Comparison of ENCODE assay signal across 8 cellular contexts in the genomic region with DNA sequence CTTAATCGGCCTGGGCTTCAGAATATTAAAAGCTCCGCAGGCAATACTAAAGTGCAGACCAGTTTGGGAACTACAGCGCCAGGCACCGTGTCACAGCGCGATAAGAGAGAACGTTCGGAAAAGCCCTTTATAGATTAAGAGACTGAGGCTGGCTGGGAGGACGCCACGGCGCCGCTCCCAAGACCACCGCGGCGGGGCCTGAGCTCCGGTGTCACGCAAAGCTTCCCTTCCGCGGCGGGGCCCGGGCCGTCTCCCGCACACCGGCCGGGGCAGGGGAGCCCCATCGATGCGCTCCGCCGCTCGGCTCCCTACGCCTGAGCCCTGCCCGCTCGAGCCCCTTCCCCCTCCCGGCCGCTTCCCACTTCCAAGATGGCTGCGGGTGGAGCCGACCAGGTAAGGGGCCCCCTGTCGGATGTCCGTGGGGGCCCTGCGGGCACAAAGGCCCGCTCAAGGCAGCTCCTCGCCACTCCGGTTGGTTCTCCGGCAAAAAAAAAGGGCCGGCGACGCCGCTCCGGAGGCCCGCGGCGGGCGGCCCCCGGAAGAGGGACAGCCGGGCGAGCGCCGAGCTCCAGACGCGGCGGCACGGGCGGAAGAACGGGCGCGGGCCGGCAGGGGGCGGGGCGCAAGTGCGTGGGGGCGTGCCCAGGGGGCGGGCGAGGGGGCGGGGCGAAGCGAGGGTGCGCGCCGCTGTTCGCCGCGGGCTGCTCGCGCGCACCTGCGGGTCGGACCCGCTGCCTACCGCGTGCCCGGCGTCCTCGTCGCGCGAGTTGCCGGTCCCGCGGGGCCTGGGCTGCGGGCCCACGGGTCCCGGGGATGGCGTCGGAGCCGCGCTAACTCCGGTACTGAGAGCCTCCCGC. TPM values are rescaled to one million over a fixed set of nuclear protein-coding genes. Genes with fewer than 3 reads are reported as not detected.
DNase-seq lines count a peak whose midpoint lies in the region; ATAC-seq and TF ChIP-seq lines count a peak whose summit lies in the region.

A gene with protein sequence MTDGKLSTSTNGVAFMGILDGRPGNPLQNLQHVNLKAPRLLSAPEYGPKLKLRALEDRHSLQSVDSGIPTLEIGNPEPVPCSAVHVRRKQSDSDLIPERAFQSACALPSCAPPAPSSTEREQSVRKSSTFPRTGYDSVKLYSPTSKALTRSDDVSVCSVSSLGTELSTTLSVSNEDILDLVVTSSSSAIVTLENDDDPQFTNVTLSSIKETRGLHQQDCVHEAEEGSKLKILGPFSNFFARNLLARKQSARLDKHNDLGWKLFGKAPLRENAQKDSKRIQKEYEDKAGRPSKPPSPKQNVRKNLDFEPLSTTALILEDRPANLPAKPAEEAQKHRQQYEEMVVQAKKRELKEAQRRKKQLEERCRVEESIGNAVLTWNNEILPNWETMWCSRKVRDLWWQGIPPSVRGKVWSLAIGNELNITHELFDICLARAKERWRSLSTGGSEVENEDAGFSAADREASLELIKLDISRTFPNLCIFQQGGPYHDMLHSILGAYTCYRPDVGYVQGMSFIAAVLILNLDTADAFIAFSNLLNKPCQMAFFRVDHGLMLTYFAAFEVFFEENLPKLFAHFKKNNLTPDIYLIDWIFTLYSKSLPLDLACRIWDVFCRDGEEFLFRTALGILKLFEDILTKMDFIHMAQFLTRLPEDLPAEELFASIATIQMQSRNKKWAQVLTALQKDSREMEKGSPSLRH (plus strand): TSS at position 714 of the 857 bp plus-strand sequence. CDS start 13,564 bp downstream, outside the sequence.

- peak within 1 kb of the TSS; percentile 94 for H3K4me3 Mint-ChIP-seq in HFFc6

- H3K27ac Mint-ChIP-seq in HFFc6, result peak within 1 kb of the TSS; percentile 88

- H3K4me1 ChIP-seq in adrenal gland (replicated peaks in 1 of 2), result peaks cover 32 to 55% of the 10 kb centered on the region in 2 donors
- peaks cover 47% of the 10 kb centered on the region for H3K4me1 ChIP-seq in psoas muscle
- H3K4me1 ChIP-seq in urinary bladder (ENCODE audit: insufficient read depth), result no peaks in the 10 kb centered on the region

- H3K4me3 ChIP-seq in adrenal gland (peak within 1 kb of the TSS; percentile 63 to 93 (median 78)), psoas muscle (peak within 1 kb of the TSS; percentile 81), urinary bladder (ENCODE audit: low read depth, low read length) (peak within 1 kb of the TSS; percentile 88)

- H3K4me1 Mint-ChIP-seq in HFFc6 (ENCODE audit: low read depth), result peaks cover 22% of the 10 kb centered on the region

- 0 to 1% (median 0%) methylated on average over 12 to 108 of the region's 108 CpGs for WGBS in adrenal gland, 4 donors
- 0% methylated on average over 62 to 108 of the region's 108 CpGs for WGBS in psoas muscle, 3 donors
- under 1% methylated on average over 107 of the region's 108 CpGs for WGBS in urinary bladder

- intact Hi-C loops in adrenal gland (cut with DNase I) (loop anchor here (10.0 kb wide), 1 partner anchor 165 kb away; no protein-coding TSS in a partner anchor), left cardiac atrium (cut with DNase I) (loop anchor here in 1 of 2 donors (2.0 to 5.0 kb wide), 2 partner anchors 77 to 163 kb away; no protein-coding TSS in a partner anchor), psoas muscle (cut with DNase I) (loop anchor here (2.0 to 5.0 kb wide), 2 partner anchors 77 to 163 kb away; no protein-coding TSS in a partner anchor)

- no peaks in the 10 kb centered on the region for H3K9me3 Mint-ChIP-seq in HFFc6

- ATAC-seq in left cardiac atrium (peak; percentile 96), psoas muscle (peak; percentile 88 to 94 (median 93))

- peak within 1 kb of the TSS; percentile 87 to 100 (median 98) for H3K27ac ChIP-seq in adrenal gland
- peak within 1 kb of the TSS; percentile 99 for H3K27ac ChIP-seq in psoas muscle
- H3K27ac ChIP-seq in urinary bladder (ENCODE audit: low read depth), result peak within 1 kb of the TSS; percentile 99

- H3K9me3 ChIP-seq in adrenal gland (replicated peaks in 1 of 3), result no peaks in the 10 kb centered on the region
- no peaks in the 10 kb centered on the region for H3K9me3 ChIP-seq in psoas muscle

- TF ChIP-seq CTCF in GM12874 (IDR thresholded peaks at IDR 0.05; ENCODE audit: insufficient read depth, low read depth, low read length) (peak; percentile 30; the same call in 1 of the 2 replicates), HFFc6 (IDR thresholded peaks at IDR 0.05) (peak; percentile 62), adrenal gland (IDR thresholded peaks at IDR 0.05) (peak in 3 of 6 experiments; percentile 18 to 27 (median 25)), psoas muscle (IDR thresholded peaks at IDR 0.05) (peak; percentile 16)

- no peaks in the 10 kb centered on the region for H3K27me3 ChIP-seq in adrenal gland
- H3K27me3 ChIP-seq in psoas muscle (ENCODE audit: insufficient read depth in 3 of 3, low read length in 2 of 3), result no peaks in the 10 kb centered on the region

- no peaks in the 10 kb centered on the region for H3K36me3 Mint-ChIP-seq in HFFc6 (ENCODE audit: low read depth)

- H3K36me3 ChIP-seq in adrenal gland (replicated peaks in 1 of 2), result no peaks in the 10 kb centered on the region
- no peaks in the 10 kb centered on the region for H3K36me3 ChIP-seq in psoas muscle (ENCODE audit: insufficient read depth in 1 of 2, low read depth in 1 of 2)
- no peaks in the 10 kb centered on the region for H3K36me3 ChIP-seq in urinary bladder (ENCODE audit: insufficient read depth)

- TF ChIP-seq POLR2A in adrenal gland (IDR thresholded peaks at IDR 0.05), result peak; percentile 54 to 71

- H3K27me3 Mint-ChIP-seq in HFFc6 (ENCODE audit: insufficient read depth), result peaks cover 3% of the 10 kb centered on the region

- DNase-seq in HFFc6 (peak; percentile 67), NAMALWA (ENCODE audit: low spot score) (peak; percentile 79), T-helper 1 cell (peak; percentile 76 to 90 (median 81)), adrenal gland (peak; percentile 86 to 92 (median 90)), left cardiac atrium (peak; percentile 91), psoas muscle (peak; percentile 90 to 94)

RNA-seq across cellular contexts. Expression of the gene that starts here (rescaled TPM):
- total RNA-seq in HFFc6 (2021; fragmentation: NEBNext Ultra II Directional; extraction: Animal tissue kit (Norgen Biotek cat#: 25700)), result 10 to 100 TPM; 23.3 to 32.5 (median 27.9) TPM
- 100 to 1,000 TPM in 1 of 8 donors, 10 to 100 TPM in 7; 74.9 to 110 (median 84.3) TPM for total RNA-seq in adrenal gland
- polyA plus RNA-seq in adrenal gland, result 10 to 100 TPM; 24.9 to 54.0 (median 28.2) TPM
- total RNA-seq in left cardiac atrium, result 10 to 100 TPM; 34.7 to 35.9 TPM
- total RNA-seq in psoas muscle, result 10 to 100 TPM; 32.7 to 45.5 (median 35.6) TPM
- polyA plus RNA-seq in psoas muscle, result 10 to 100 TPM; 14.7 to 44.3 (median 17.7) TPM
- 40.7 TPM for total RNA-seq in urinary bladder
- 33.0 TPM for polyA plus RNA-seq in urinary bladder

Comparison
In these comparisons a context has a peak if more than half of its experiments do, and no peak if none do; other contexts are left out.
1. Peak in every context shown above with its lines: DNase-seq, ATAC-seq, H3K4me3 ChIP-seq and H3K27ac ChIP-seq.